ENCODE assay signal across 1 cellular context in genomic region chr17:28912281-28912937, GRCh38.
TF ChIP-seq lines count a peak whose summit lies in the region.

No MANE protein-coding gene starts in this region.

TF ChIP-seq in endothelial cell of umbilical vein, 7 proteins besides CTCF, POLR2A, EP300 and RAD21:
- TF ChIP-seq GATA2 (IDR thresholded peaks at IDR 0.05; ENCODE audit: insufficient read depth, insufficient read length, low read depth, low read length) (peak; percentile 70), POLR2AphosphoS5 (IDR thresholded peaks at IDR 0.05; ENCODE audit: insufficient read depth, low read depth, low read length) (peak; percentile 27), MAX (IDR thresholded peaks at IDR 0.05; ENCODE audit: insufficient read depth, insufficient read length) (no peak)
